9 cellular contexts compared by ENCODE assay signal in genomic region chr17:13425390-13425789, GRCh38.
"Had no signal": no experiment of that assay in that cellular context is flagged by ENCODE, and none has a peak within 500 bp of the region (broad histone marks: within the 10 kb centered on the region; RNA-seq: fewer than 3 reads in every experiment).

No MANE protein-coding gene starts in this region.

- H3K36me3 Mint-ChIP-seq: IgD-negative memory B cell had no signal

- H3K27ac ChIP-seq: HL-60 had no signal

- H3K9me3 ChIP-seq: HAP-1 had no signal

- DNase-seq: GOT3, H7, HFFc6, KBM-7 had no signal

- H3K27ac Mint-ChIP-seq: HFFc6, IgD-negative memory B cell had no signal

- H3K4me3 Mint-ChIP-seq: HFFc6, IgD-negative memory B cell had no signal

- H3K27me3 Mint-ChIP-seq: IgD-negative memory B cell had no signal

- H3K4me1 Mint-ChIP-seq: IgD-negative memory B cell had no signal

- ATAC-seq: HCT116, HepG2 had no signal

- H3K4me1 ChIP-seq: HAP-1 had no signal

- H3K36me3 ChIP-seq: HAP-1 had no signal

- H3K4me3 ChIP-seq: HAP-1 had no signal

- H3K9me3 Mint-ChIP-seq: HFFc6 had no signal
